ENCODE assay signal across 8 cellular contexts in genomic region chr7:151539055-151539714, GRCh38. TPM values are rescaled to one million over a fixed set of nuclear protein-coding genes. Genes with fewer than 3 reads are reported as not detected.
DNase-seq lines count a peak whose midpoint lies in the region; ATAC-seq and TF ChIP-seq lines count a peak whose summit lies in the region.

No MANE protein-coding gene starts in this region.

- H3K4me1 ChIP-seq in right atrium auricular region (peaks cover 0 to 22% of the 10 kb centered on the region in 2 donors), neuronal stem cell (ENCODE audit: control insufficient read depth in 2 of 2, insufficient read depth in 1 of 2, low read depth in 1 of 2, low read length in 2 of 2) (peaks cover 9 to 25% of the 10 kb centered on the region in 2 donors)

- no peak overlapping the region for H3K9ac ChIP-seq in neuronal stem cell (ENCODE audit: low read depth, low read length, poor library complexity)

- no peak overlapping the region for H3K4me2 ChIP-seq in neuronal stem cell (ENCODE audit: insufficient read depth, low read length, poor library complexity, severe bottlenecking)

- no peak for TF ChIP-seq CTCF in right atrium auricular region (IDR thresholded peaks at IDR 0.05)

- H3K9me3 ChIP-seq in right atrium auricular region (no peaks in the 10 kb centered on the region), neuronal stem cell (replicated peaks in 1 of 2; ENCODE audit: control insufficient read depth in 2 of 2, insufficient read depth in 1 of 2, low read depth in 1 of 2, low read length in 2 of 2) (no peaks in the 10 kb centered on the region)

- peak; percentile 50 for DNase-seq in Right ventricle myocardium superior
- no peak for DNase-seq in right atrium auricular region (ENCODE audit: low spot score)
- DNase-seq in NCI-H146 (lab: John Stamatoyannopoulos, UW), result peak; percentile 79
- DNase-seq in neuronal stem cell (ENCODE audit: low spot score), result peak; percentile 66
- no peak for DNase-seq in LoVo (ENCODE audit: low spot score)
- DNase-seq in GM03348 (ENCODE audit: low spot score), result no peak

- intact Hi-C loops in Right ventricle myocardium superior (cut with DNase I), result no loop called here

- WGBS in neuronal stem cell (ENCODE audit: extremely low coverage in 2 of 2, insufficient read length in 2 of 2, insufficient replicate concordance in 1 of 2), 2 donors, result no CpG with 5 or more reads among the region's 10 CpGs

- H2BK15ac ChIP-seq in neuronal stem cell (ENCODE audit: low read length), result no peak overlapping the region

- no peak overlapping the region for H2BK5ac ChIP-seq in neuronal stem cell (ENCODE audit: low read length)

- no peak overlapping the region for H4K8ac ChIP-seq in neuronal stem cell (ENCODE audit: low read depth, low read length)

- no peak overlapping the region for H2AK5ac ChIP-seq in neuronal stem cell (ENCODE audit: low read depth, low read length)

- H2AFZ ChIP-seq in neuronal stem cell (ENCODE audit: low read length), result peak overlapping the region; percentile 85

- no peak overlapping the region for H2BK120ac ChIP-seq in neuronal stem cell (ENCODE audit: low read depth, low read length)

- H3K36me3 ChIP-seq in right atrium auricular region (no peaks in the 10 kb centered on the region), neuronal stem cell (replicated peaks in 1 of 2; ENCODE audit: control insufficient read depth in 2 of 2, insufficient read depth in 2 of 2, low read length in 2 of 2) (no peaks in the 10 kb centered on the region)

- no peak overlapping the region for H4K91ac ChIP-seq in neuronal stem cell (ENCODE audit: low read depth, low read length, poor library complexity)

- no peak overlapping the region for H3K4ac ChIP-seq in neuronal stem cell (ENCODE audit: low read length)

- no peaks in the 10 kb centered on the region for H3K79me1 ChIP-seq in neuronal stem cell (ENCODE audit: low read depth, low read length)

- H3K4me3 ChIP-seq in right atrium auricular region (no peak overlapping the region), neuronal stem cell (ENCODE audit: low read length in 2 of 2) (peak overlapping the region in 1 of 2 donors; percentile 42)

- no peak overlapping the region for H2BK12ac ChIP-seq in neuronal stem cell (ENCODE audit: low read length)

- H3K23ac ChIP-seq in neuronal stem cell (ENCODE audit: low read depth, low read length, poor library complexity), result no peak overlapping the region

- ATAC-seq in Right ventricle myocardium superior (ENCODE audit: poor library complexity) (peak; percentile 85), GM21381 (IDR thresholded peaks at IDR 0.05; ENCODE audit: unreplicated experiment) (no peak)

- H3K27ac ChIP-seq in right atrium auricular region (peak overlapping the region in 1 of 2 donors; percentile 2), cingulate gyrus (ENCODE audit: low read depth, low read length) (peak overlapping the region; percentile 48), neuronal stem cell (replicated peaks; ENCODE audit: low read length) (peak overlapping the region; percentile 72)

- peak overlapping the region; percentile 0 for H3K18ac ChIP-seq in neuronal stem cell (ENCODE audit: low read length)

- H3K27me3 ChIP-seq in right atrium auricular region (no peaks in the 10 kb centered on the region), neuronal stem cell (ENCODE audit: control insufficient read depth in 3 of 3, insufficient read depth in 3 of 3, low read depth in 1 of 3, low read length in 3 of 3) (no peaks in the 10 kb centered on the region)

- no peak overlapping the region for H3K14ac ChIP-seq in neuronal stem cell (ENCODE audit: low read length)

RNA-seq across cellular contexts. Expression of gene RHEB, which starts 19.5 kb away (rescaled TPM):
- total RNA-seq in Right ventricle myocardium superior, result 119 TPM
- 100 to 1,000 TPM in 1 of 2 donors, 10 to 100 TPM in 1; 77.9 to 128 TPM for total RNA-seq in right atrium auricular region
- polyA plus RNA-seq in neuronal stem cell (2013, experiment 1 of 2), result 104 TPM
- polyA plus RNA-seq in neuronal stem cell (2013, experiment 2 of 2), result 103 TPM

Comparison
In these comparisons a context has a peak if more than half of its experiments do, and no peak if none do; other contexts are left out.
1. DNase-seq: peak in Right ventricle myocardium superior (single experiment), NCI-H146 (single experiment) and neuronal stem cell (single experiment); none in right atrium auricular region (single experiment), LoVo (single experiment) and GM03348 (single experiment).